ENCODE assay signal across 8 cellular contexts in genomic region chr18:9612215-9612830, GRCh38. TPM values are rescaled to one million over a fixed set of nuclear protein-coding genes. Genes with fewer than 3 reads are reported as not detected.
A peak's percentile ranks its signal among the peaks of the same experiment; 100 is the strongest.
DNase-seq lines count a peak whose midpoint lies in the region; ATAC-seq and TF ChIP-seq lines count a peak whose summit lies in the region.

No MANE protein-coding gene starts in this region.

- TF ChIP-seq POLR2A in heart left ventricle (IDR thresholded peaks at IDR 0.05), result no peak
- no peak for TF ChIP-seq POLR2A in ovary (IDR thresholded peaks at IDR 0.05)

- H3K4me2 ChIP-seq in PC-9, result peak overlapping the region; percentile 84

- no peak for TF ChIP-seq EP300 in ovary (IDR thresholded peaks at IDR 0.05)

- H3K79me2 ChIP-seq in PC-9 (ENCODE audit: low read depth), result peaks cover 86% of the 10 kb centered on the region

- peaks cover 5% of the 10 kb centered on the region for H3K36me3 Mint-ChIP-seq in activated naive CD8-positive, alpha-beta T cell

- peaks cover 41% of the 10 kb centered on the region for H3F3A ChIP-seq in PC-9 (ENCODE audit: insufficient read depth, low read depth)

- intact Hi-C loops in PC-9 (cut with micrococcal nuclease; ENCODE audit: unreplicated experiment) (loop anchor here (1.0 to 10.0 kb wide), 6 partner anchors 35 to 302 kb away; partner anchors contain the start of gene VAPA), heart left ventricle (cut with DNase I) (loop anchor here in 6 of 10 donors (2.0 to 10.0 kb wide), 7 partner anchors 35 to 312 kb away; partner anchors contain the start of gene VAPA (in 1 of the 6)), ovary (cut with DNase I) (no loop called here)

- H3K27ac ChIP-seq in PC-9 (peak overlapping the region; percentile 97), heart left ventricle (peak overlapping the region in 5 of 12 donors; percentile 11 to 98 (median 97)), ovary (no peak overlapping the region)

- no peaks in the 10 kb centered on the region; the same call in 1 of the 2 replicates for H3K36me3 ChIP-seq in BE2C
- peaks cover 44% of the 10 kb centered on the region for H3K36me3 ChIP-seq in PC-9 (ENCODE audit: low read depth)
- peaks cover 0 to 13% (median 6%) of the 10 kb centered on the region in 9 donors for H3K36me3 ChIP-seq in heart left ventricle
- no peaks in the 10 kb centered on the region for H3K36me3 ChIP-seq in ovary

- H3K27ac Mint-ChIP-seq in activated naive CD8-positive, alpha-beta T cell, result peak overlapping the region; percentile 42

- no peak overlapping the region for H2AFZ ChIP-seq in PC-9

- BruUV-seq in PC-9 (replicated peaks; lab: Mats Ljungman, UMichigan), result no TSS peak

- H3K4me3 Mint-ChIP-seq in activated naive CD8-positive, alpha-beta T cell, result peak overlapping the region; percentile 90

- H3K27me3 ChIP-seq in BE2C (no peaks in the 10 kb centered on the region), PC-9 (ENCODE audit: insufficient read depth, low read depth) (no peaks in the 10 kb centered on the region), heart left ventricle (no peaks in the 10 kb centered on the region), ovary (no peaks in the 10 kb centered on the region)

- H3K9me3 ChIP-seq in BE2C (no peaks in the 10 kb centered on the region), PC-9 (ENCODE audit: insufficient read depth, low read depth) (no peaks in the 10 kb centered on the region), heart left ventricle (no peaks in the 10 kb centered on the region), ovary (no peaks in the 10 kb centered on the region)

- no peaks in the 10 kb centered on the region for H3K27me3 Mint-ChIP-seq in activated naive CD8-positive, alpha-beta T cell

- no peaks in the 10 kb centered on the region for H3K9me3 Mint-ChIP-seq in activated naive CD8-positive, alpha-beta T cell (ENCODE audit: low read depth)

- peak; percentile 54 for ATAC-seq in GM18870 (IDR thresholded peaks at IDR 0.05; ENCODE audit: unreplicated experiment)
- peak; percentile 49 to 67 (median 58) for ATAC-seq in heart left ventricle

- TF ChIP-seq CTCF in BE2C (IDR thresholded peaks at IDR 0.05; ENCODE audit: low read depth, low read length), result peak; percentile 72
- peak; percentile 80 for TF ChIP-seq CTCF in PC-9 (conservative IDR thresholded peaks at IDR 0.05)
- TF ChIP-seq CTCF in heart left ventricle (IDR thresholded peaks at IDR 0.05), result peak; percentile 32 to 67 (median 54)
- peak in 1 of 3 donors; percentile 21 for TF ChIP-seq CTCF in ovary (IDR thresholded peaks at IDR 0.05)

- peak; percentile 14 for DNase-seq in BE2C
- DNase-seq in Jurkat, Clone E6-1 (ENCODE audit: low read depth, low spot score), result peak; percentile 65
- peak; percentile 48 to 66 for DNase-seq in PC-9
- peak in 1 of 5 donors; percentile 18 for DNase-seq in heart left ventricle
- peak; percentile 74 for DNase-seq in renal cortical epithelial cell (ENCODE audit: low read depth)
- no peak for DNase-seq in ovary

- CTCF ChIA-PET in PC-9 (lab: Charles Lee), result interaction anchor here (0.6 to 1.7 kb wide), 5 partner anchors 37 to 71 kb away, joined by 3 to 15 read pairs (median 7); no protein-coding TSS in a partner anchor

- no peaks in the 10 kb centered on the region for H3K9me2 ChIP-seq in PC-9 (ENCODE audit: insufficient read depth)

- peaks cover 46% of the 10 kb centered on the region for H3K4me1 Mint-ChIP-seq in activated naive CD8-positive, alpha-beta T cell (ENCODE audit: low read depth)

- H4K20me1 ChIP-seq in PC-9 (ENCODE audit: insufficient read depth), result no peaks in the 10 kb centered on the region; the same call in 1 of the 2 replicates

- WGBS in heart left ventricle, 4 donors, result 67 to 73% (median 70%) methylated on average over 3 of the region's 3 CpGs
- 54 to 59% (median 54%) methylated on average over 3 of the region's 3 CpGs for WGBS in ovary, 3 donors

- H3K4me3 ChIP-seq in BE2C (ENCODE audit: low read depth, low read length), result no peak overlapping the region
- no peak overlapping the region for H3K4me3 ChIP-seq in Jurkat, Clone E6-1 (ENCODE audit: low read length)
- peak overlapping the region; percentile 94 for H3K4me3 ChIP-seq in PC-9
- peak overlapping the region in 9 of 12 donors; percentile 77 to 99 (median 86) for H3K4me3 ChIP-seq in heart left ventricle
- no peak overlapping the region for H3K4me3 ChIP-seq in ovary

- H3K4me1 ChIP-seq in BE2C (no peaks in the 10 kb centered on the region), PC-9 (replicated peaks; ENCODE audit: insufficient read depth) (peaks cover 70% of the 10 kb centered on the region), heart left ventricle (peaks cover 0 to 52% (median 34%) of the 10 kb centered on the region in 12 donors), ovary (ENCODE audit: insufficient read depth) (peaks cover 3% of the 10 kb centered on the region)

- POLR2A ChIA-PET in PC-9 (lab: Charles Lee; ENCODE audit: unreplicated experiment), result interaction anchor here (0.5 to 0.6 kb wide), 3 partner anchors 35 to 96 kb away, joined by 3 to 6 read pairs (median 5); no protein-coding TSS in a partner anchor

RNA-seq across cellular contexts. Expression of gene PPP4R1, which starts 2.0 kb away (rescaled TPM):
- polyA plus RNA-seq in BE2C (2012; ENCODE audit: insufficient read depth, insufficient read length, low read depth), result 23.5 TPM
- polyA plus RNA-seq in Jurkat, Clone E6-1 (2012; ENCODE audit: insufficient read depth, insufficient read length), result 55.7 TPM
- total RNA-seq in PC-9 (2021) (157 and 167 TPM in 2 replicates), heart left ventricle (10 to 100 TPM; 39.1 to 81.3 (median 63.8) TPM), renal cortical epithelial cell (152 and 166 TPM in 2 replicates), ovary (100 to 1,000 TPM in 5 of 7 donors, 10 to 100 TPM in 2; 91.7 to 128 (median 121) TPM)
- polyA plus RNA-seq in heart left ventricle (10 to 100 TPM; 13.9 to 43.4 TPM), ovary (10 to 100 TPM; 31.4 to 62.7 TPM)

Comparison
In these comparisons a context has a peak if more than half of its experiments do, and no peak if none do; other contexts are left out.
1. DNase-seq: peak in BE2C (single experiment), Jurkat, Clone E6-1 (single experiment), PC-9 (2 of 2) and renal cortical epithelial cell (single experiment); none in ovary (0 of 5).
2. H3K4me3 ChIP-seq: peak in PC-9 (single experiment) and heart left ventricle (9 of 12); none in BE2C (single experiment), Jurkat, Clone E6-1 (single experiment) and ovary (single experiment).
3. intact Hi-C loops: an anchor here in PC-9 (1.0 to 10.0 kb wide) and heart left ventricle (2.0 to 10.0 kb wide); none called in ovary.